1 cellular context compared by ENCODE assay signal in the genomic region with DNA sequence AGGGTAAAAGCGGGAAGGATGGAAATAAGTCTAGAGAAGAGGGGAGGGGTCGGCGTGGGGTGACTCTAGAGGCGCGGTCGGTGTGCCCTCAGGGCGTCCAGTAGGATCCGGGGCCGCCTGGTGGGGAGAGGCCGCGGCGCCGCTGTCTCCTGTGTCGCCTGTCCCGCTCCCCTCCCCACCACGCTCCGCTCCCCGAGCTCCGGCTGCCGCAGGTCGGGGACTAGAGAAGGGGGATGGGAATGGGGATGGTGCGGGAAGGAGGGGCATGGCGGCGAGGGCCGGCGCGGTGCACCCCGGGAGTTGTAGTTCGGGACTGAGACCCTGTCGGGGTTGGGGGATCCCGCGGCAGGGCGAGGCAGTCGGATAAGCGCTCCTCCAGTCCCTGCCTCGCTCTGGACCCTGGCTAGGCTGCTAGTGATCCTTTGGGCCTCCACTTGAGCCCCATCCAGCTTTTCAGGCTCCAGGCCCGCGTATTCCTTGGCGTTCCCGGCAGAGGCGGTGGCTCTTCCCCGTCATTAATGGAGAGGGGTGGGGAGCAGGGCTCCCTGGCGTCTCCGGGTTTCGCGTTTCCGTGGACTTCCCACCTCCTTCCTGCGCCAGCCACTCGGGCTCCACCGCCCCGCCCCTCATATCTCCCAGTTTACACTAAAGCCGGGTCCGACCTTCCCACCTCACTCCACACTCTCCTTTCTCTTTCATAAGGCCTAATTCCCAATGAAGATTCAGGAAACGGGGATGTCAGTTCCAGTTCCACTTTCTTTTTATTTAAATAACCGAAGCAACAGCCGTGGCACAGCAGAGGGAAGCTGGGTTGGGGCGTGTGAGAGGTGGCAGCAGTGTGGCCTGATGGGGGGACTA.
A peak's percentile ranks its signal among the peaks of the same experiment; 100 is the strongest.
TF ChIP-seq lines count a peak whose summit lies in the region.

Gene ENTREP3 (minus strand): TSS at position 241 of the 858 bp plus-strand sequence. CDS start 606 bp downstream, outside the sequence.

TF ChIP-seq in HepG2, 621 proteins besides CTCF, POLR2A, EP300 and RAD21 (continued from another document and continues in another):
- TF ChIP-seq SMARCE1 (IDR thresholded peaks at IDR 0.05; ENCODE audit: borderline replicate concordance) (no peak), MXI1 (IDR thresholded peaks at IDR 0.05; ENCODE audit: borderline replicate concordance, low read depth, low read length) (peak; percentile 73; the same call in 1 of the 3 replicates), KMT2B (CRISPR knock-in tag; IDR thresholded peaks at IDR 0.05) (peak; percentile 66), NONO (IDR thresholded peaks at IDR 0.05) (no peak), NONO (CRISPR knock-in tag; conservative IDR thresholded peaks at IDR 0.05) (peak; percentile 71), NKX3-1 (CRISPR knock-in tag; IDR thresholded peaks at IDR 0.05) (no peak), ZNF792 (CRISPR knock-in tag; IDR thresholded peaks at IDR 0.05) (no peak), E2F2 (CRISPR knock-in tag; IDR thresholded peaks at IDR 0.05; ENCODE audit: borderline replicate concordance) (no peak), ESRRA (CRISPR knock-in tag; IDR thresholded peaks at IDR 0.05; ENCODE audit: low read depth) (no peak), ZNF790 (CRISPR knock-in tag; IDR thresholded peaks at IDR 0.05; ENCODE audit: borderline replicate concordance) (no peak), XRCC5 (optimal IDR thresholded peaks at IDR 0.05; ENCODE audit: low read length) (peak; percentile 56), CHCHD3 (CRISPR knock-in tag; IDR thresholded peaks at IDR 0.05) (no peak), HNRNPUL1 (IDR thresholded peaks at IDR 0.05; ENCODE audit: low read depth, low read length) (no peak), SNAPC2 (CRISPR knock-in tag; IDR thresholded peaks at IDR 0.05) (no peak), PRPF4 (IDR thresholded peaks at IDR 0.05; ENCODE audit: low read depth, low read length, poor library complexity, severe bottlenecking) (no peak), FLYWCH1 (CRISPR knock-in tag; IDR thresholded peaks at IDR 0.05) (no peak), ZNF264 (CRISPR knock-in tag; IDR thresholded peaks at IDR 0.05) (0 out of 2 replicates have a peak, but pooled peaks have one; percentile 27), NR3C1 (CRISPR knock-in tag; IDR thresholded peaks at IDR 0.05) (no peak), NFKBIZ (CRISPR knock-in tag; IDR thresholded peaks at IDR 0.05) (0 out of 2 replicates have a peak, but pooled peaks have one; percentile 37), ZKSCAN5 (CRISPR knock-in tag; IDR thresholded peaks at IDR 0.05) (no peak)
- TF ChIP-seq, protein P1, sequence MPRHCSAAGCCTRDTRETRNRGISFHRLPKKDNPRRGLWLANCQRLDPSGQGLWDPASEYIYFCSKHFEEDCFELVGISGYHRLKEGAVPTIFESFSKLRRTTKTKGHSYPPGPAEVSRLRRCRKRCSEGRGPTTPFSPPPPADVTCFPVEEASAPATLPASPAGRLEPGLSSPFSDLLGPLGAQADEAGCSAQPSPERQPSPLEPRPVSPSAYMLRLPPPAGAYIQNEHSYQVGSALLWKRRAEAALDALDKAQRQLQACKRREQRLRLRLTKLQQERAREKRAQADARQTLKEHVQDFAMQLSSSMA (CRISPR knock-in tag; IDR thresholded peaks at IDR 0.05), result no peak
- TF ChIP-seq, protein P2, sequence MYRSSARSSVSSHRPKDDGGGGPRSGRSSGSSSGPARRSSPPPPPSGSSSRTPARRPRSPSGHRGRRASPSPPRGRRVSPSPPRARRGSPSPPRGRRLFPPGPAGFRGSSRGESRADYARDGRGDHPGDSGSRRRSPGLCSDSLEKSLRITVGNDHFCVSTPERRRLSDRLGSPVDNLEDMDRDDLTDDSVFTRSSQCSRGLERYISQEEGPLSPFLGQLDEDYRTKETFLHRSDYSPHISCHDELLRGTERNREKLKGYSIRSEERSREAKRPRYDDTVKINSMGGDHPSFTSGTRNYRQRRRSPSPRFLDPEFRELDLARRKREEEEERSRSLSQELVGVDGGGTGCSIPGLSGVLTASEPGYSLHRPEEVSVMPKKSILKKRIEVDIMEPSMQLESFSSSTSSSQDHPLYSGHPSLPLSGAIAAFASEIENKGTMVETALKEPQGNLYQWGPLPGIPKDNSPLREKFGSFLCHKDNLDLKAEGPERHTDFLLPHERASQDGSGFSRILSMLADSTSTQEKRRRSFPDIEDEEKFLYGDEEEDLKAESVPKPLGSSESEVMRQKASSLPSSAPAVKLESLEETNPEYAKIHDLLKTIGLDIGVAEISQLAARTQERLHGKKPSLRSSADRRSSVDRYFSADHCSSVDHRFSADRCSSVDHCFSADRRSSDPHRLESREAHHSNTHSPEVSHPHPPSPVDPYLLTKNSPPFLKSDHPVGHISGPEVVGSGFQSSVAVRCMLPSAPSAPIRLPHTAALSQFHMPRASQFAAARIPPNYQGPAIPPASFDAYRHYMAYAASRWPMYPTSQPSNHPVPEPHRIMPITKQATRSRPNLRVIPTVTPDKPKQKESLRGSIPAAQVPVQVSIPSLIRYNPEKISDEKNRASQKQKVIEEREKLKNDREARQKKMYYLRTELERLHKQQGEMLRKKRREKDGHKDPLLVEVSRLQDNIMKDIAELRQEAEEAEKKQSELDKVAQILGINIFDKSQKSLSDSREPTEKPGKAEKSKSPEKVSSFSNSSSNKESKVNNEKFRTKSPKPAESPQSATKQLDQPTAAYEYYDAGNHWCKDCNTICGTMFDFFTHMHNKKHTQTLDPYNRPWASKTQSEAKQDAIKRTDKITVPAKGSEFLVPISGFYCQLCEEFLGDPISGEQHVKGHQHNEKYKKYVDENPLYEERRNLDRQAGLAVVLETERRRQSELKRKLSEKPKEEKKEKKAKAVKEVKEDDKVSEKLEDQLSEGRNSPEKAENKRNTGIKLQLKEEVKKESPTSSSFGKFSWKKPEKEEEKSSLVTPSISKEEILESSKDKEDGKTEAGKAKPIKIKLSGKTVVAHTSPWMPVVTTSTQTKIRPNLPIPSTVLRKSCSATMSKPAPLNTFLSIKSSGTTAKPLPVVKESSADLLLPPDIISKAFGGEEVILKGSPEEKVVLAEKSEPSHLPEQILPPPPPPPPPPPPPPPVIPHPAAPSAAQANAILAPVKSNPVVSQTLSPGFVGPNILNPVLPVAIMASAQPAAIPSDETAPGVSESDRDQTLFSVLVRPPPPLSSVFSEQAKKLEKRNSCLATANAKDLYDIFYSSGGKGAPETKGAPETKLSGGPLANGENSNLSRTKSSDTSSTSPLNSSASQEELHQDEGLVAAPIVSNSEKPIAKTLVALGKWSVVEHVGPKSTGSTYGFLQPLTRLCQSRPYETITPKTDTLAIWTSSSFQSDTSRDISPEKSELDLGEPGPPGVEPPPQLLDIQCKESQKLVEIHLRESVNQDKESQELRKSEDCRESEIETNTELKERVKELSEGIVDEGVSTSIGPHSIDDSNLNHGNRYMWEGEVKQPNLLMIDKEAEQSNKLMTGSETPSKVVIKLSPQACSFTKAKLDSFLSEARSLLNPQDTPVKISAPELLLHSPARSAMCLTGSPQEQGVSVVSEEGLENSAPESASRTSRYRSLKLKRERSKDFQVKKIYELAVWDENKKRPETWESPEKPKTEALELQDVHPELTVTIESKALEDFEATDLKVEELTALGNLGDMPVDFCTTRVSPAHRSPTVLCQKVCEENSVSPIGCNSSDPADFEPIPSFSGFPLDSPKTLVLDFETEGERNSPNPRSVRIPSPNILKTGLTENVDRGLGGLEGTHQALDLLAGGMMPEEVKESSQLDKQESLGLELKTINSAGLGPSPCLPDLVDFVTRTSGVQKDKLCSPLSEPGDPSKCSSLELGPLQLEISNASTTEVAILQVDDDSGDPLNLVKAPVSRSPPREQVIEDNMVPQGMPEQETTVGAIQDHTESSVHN (CRISPR knock-in tag; IDR thresholded peaks at IDR 0.05), result peak; percentile 21; the same call in 1 of the 2 replicates
- TF ChIP-seq, protein P3, sequence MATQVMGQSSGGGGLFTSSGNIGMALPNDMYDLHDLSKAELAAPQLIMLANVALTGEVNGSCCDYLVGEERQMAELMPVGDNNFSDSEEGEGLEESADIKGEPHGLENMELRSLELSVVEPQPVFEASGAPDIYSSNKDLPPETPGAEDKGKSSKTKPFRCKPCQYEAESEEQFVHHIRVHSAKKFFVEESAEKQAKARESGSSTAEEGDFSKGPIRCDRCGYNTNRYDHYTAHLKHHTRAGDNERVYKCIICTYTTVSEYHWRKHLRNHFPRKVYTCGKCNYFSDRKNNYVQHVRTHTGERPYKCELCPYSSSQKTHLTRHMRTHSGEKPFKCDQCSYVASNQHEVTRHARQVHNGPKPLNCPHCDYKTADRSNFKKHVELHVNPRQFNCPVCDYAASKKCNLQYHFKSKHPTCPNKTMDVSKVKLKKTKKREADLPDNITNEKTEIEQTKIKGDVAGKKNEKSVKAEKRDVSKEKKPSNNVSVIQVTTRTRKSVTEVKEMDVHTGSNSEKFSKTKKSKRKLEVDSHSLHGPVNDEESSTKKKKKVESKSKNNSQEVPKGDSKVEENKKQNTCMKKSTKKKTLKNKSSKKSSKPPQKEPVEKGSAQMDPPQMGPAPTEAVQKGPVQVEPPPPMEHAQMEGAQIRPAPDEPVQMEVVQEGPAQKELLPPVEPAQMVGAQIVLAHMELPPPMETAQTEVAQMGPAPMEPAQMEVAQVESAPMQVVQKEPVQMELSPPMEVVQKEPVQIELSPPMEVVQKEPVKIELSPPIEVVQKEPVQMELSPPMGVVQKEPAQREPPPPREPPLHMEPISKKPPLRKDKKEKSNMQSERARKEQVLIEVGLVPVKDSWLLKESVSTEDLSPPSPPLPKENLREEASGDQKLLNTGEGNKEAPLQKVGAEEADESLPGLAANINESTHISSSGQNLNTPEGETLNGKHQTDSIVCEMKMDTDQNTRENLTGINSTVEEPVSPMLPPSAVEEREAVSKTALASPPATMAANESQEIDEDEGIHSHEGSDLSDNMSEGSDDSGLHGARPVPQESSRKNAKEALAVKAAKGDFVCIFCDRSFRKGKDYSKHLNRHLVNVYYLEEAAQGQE (IDR thresholded peaks at IDR 0.05; ENCODE audit: borderline replicate concordance in 1 of 2, low read depth in 1 of 2, low read length in 2 of 2), result no peak
- TF ChIP-seq, protein P4, sequence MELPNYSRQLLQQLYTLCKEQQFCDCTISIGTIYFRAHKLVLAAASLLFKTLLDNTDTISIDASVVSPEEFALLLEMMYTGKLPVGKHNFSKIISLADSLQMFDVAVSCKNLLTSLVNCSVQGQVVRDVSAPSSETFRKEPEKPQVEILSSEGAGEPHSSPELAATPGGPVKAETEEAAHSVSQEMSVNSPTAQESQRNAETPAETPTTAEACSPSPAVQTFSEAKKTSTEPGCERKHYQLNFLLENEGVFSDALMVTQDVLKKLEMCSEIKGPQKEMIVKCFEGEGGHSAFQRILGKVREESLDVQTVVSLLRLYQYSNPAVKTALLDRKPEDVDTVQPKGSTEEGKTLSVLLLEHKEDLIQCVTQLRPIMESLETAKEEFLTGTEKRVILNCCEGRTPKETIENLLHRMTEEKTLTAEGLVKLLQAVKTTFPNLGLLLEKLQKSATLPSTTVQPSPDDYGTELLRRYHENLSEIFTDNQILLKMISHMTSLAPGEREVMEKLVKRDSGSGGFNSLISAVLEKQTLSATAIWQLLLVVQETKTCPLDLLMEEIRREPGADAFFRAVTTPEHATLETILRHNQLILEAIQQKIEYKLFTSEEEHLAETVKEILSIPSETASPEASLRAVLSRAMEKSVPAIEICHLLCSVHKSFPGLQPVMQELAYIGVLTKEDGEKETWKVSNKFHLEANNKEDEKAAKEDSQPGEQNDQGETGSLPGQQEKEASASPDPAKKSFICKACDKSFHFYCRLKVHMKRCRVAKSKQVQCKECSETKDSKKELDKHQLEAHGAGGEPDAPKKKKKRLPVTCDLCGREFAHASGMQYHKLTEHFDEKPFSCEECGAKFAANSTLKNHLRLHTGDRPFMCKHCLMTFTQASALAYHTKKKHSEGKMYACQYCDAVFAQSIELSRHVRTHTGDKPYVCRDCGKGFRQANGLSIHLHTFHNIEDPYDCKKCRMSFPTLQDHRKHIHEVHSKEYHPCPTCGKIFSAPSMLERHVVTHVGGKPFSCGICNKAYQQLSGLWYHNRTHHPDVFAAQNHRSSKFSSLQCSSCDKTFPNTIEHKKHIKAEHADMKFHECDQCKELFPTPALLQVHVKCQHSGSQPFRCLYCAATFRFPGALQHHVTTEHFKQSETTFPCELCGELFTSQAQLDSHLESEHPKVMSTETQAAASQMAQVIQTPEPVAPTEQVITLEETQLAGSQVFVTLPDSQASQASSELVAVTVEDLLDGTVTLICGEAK (IDR thresholded peaks at IDR 0.05), result no peak
- TF ChIP-seq, protein P4 (CRISPR knock-in tag; IDR thresholded peaks at IDR 0.05), result peak; percentile 19; the same call in 1 of the 2 replicates
- TF ChIP-seq, protein P5, sequence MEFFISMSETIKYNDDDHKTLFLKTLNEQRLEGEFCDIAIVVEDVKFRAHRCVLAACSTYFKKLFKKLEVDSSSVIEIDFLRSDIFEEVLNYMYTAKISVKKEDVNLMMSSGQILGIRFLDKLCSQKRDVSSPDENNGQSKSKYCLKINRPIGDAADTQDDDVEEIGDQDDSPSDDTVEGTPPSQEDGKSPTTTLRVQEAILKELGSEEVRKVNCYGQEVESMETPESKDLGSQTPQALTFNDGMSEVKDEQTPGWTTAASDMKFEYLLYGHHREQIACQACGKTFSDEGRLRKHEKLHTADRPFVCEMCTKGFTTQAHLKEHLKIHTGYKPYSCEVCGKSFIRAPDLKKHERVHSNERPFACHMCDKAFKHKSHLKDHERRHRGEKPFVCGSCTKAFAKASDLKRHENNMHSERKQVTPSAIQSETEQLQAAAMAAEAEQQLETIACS (CRISPR knock-in tag; IDR thresholded peaks at IDR 0.05), result peak; percentile 43; the same call in 1 of the 2 replicates
